8 cellular contexts compared by ENCODE assay signal in genomic region chr12:110501378-110501721, GRCh38. TPM values are rescaled to one million over a fixed set of nuclear protein-coding genes. Genes with fewer than 3 reads are reported as not detected.
A peak's percentile ranks its signal among the peaks of the same experiment; 100 is the strongest.
DNase-seq lines count a peak whose midpoint lies in the region; ATAC-seq and TF ChIP-seq lines count a peak whose summit lies in the region.

No MANE protein-coding gene starts in this region.

- peaks cover 51% of the 10 kb centered on the region for H3K79me2 ChIP-seq in PC-3 (ENCODE audit: low read length)
- H3K79me2 ChIP-seq in mammary epithelial cell (ENCODE audit: insufficient read depth, low read length): peaks cover 52% of the 10 kb centered on the region

- H2AFZ ChIP-seq in PC-3 (ENCODE audit: low read length) (peak overlapping the region; percentile 90), mammary epithelial cell (ENCODE audit: low read depth, low read length) (peak overlapping the region; percentile 89)

- no peaks in the 10 kb centered on the region for H3K9me2 ChIP-seq in PC-3 (replicated peaks; ENCODE audit: low read length)

- peak overlapping the region; percentile 94 for H3K9ac ChIP-seq in PC-3 (ENCODE audit: low read length)
- H3K9ac ChIP-seq in mammary epithelial cell (ENCODE audit: insufficient read depth, low read length): peak overlapping the region; percentile 96

- in situ Hi-C loops in mammary epithelial cell (cut with MboI; ENCODE audit: low sequenced_read_pairs in 2 of 2): no loop called here

- peak overlapping the region; percentile 85 for H3K4me2 ChIP-seq in PC-3 (ENCODE audit: low read length)
- peak overlapping the region; percentile 80 for H3K4me2 ChIP-seq in mammary epithelial cell (ENCODE audit: insufficient read depth, low read depth, low read length)

- DNase-seq in CD1c-positive myeloid dendritic cell (ENCODE audit: extremely low spot score) (peak; percentile 64), HS-27A (ENCODE audit: low read depth) (peak; percentile 49), PC-3 (peak; percentile 60), mammary epithelial cell (peak; percentile 81), left kidney (ENCODE audit: low read depth, low spot score) (peak; percentile 70), substantia nigra (lab: John Stamatoyannopoulos, UW) (peak in 4 of 49 donors; percentile 46 to 66 (median 60)), 8988T (no peak)

- H3K27ac ChIP-seq in PC-3 (ENCODE audit: low read length) (peak overlapping the region; percentile 62), mammary epithelial cell (ENCODE audit: insufficient read depth, low read depth, low read length) (peak overlapping the region; percentile 96), substantia nigra (ENCODE audit: low read depth, low read length, poor library complexity, severe bottlenecking) (peak overlapping the region; percentile 83)

- TSS peak; percentile 62 for BruUV-seq in PC-3 (replicated peaks; lab: Mats Ljungman, UMichigan)
- TSS peak; percentile 55 for BruUV-seq in mammary epithelial cell (replicated peaks; lab: Mats Ljungman, UMichigan)

- CTCF ChIA-PET in PC-3 (lab: Charles Lee): no interaction called here
- CTCF ChIA-PET in mammary epithelial cell (lab: Charles Lee; ENCODE audit: low non-redundant PET): no interaction called here

- dilution Hi-C loops in mammary epithelial cell (cut with HindIII; ENCODE audit: low sequenced_read_pairs): loop anchor here (5.0 kb wide), 1 partner anchor 34 kb away; the partner anchor contains the start of genes FAM216A and GPN3

- POLR2A ChIA-PET in PC-3 (lab: Charles Lee; ENCODE audit: unreplicated experiment): no interaction called here

- H3K9me3 ChIP-seq in PC-3 (ENCODE audit: low read length): no peaks in the 10 kb centered on the region
- no peaks in the 10 kb centered on the region for H3K9me3 ChIP-seq in mammary epithelial cell (replicated peaks; ENCODE audit: insufficient read depth, low read length)

- intact Hi-C loops in PC-3 (cut with micrococcal nuclease) (no loop called here), mammary epithelial cell (cut with micrococcal nuclease) (loop anchor here (5.0 kb wide), 2 partner anchors 46 to 49 kb away; partner anchors contain the start of gene ARPC3)

- H3K4me3 ChIP-seq in PC-3 (ENCODE audit: low read length) (peak overlapping the region; percentile 96), mammary epithelial cell (replicated peaks in 1 of 3; ENCODE audit: insufficient read depth in 1 of 3, low read depth in 2 of 3, low read length in 3 of 3) (peak overlapping the region; percentile 84 to 94 (median 92))

- H3K36me3 ChIP-seq in PC-3 (ENCODE audit: low read depth, low read length): peaks cover 12% of the 10 kb centered on the region
- no peaks in the 10 kb centered on the region for H3K36me3 ChIP-seq in mammary epithelial cell (ENCODE audit: insufficient read depth, low read length)

- 0% methylated on average over 13 of the region's 16 CpGs for WGBS in mammary epithelial cell (ENCODE audit: low coverage, missing lambda C conversion rate)

- H3F3A ChIP-seq in PC-3 (ENCODE audit: low read length, unreplicated experiment): no peaks in the 10 kb centered on the region

- H4K20me1 ChIP-seq in PC-3 (ENCODE audit: low read length) (0 out of 2 replicates have a peak, but pooled peaks cover 3% of the 10 kb centered on the region), mammary epithelial cell (ENCODE audit: insufficient read depth, low read length) (no peaks in the 10 kb centered on the region)

- H3K4me1 ChIP-seq in PC-3 (ENCODE audit: insufficient read depth, low read length) (peaks cover 22% of the 10 kb centered on the region), mammary epithelial cell (ENCODE audit: insufficient read depth, low read length) (peaks cover 17% of the 10 kb centered on the region)

- ATAC-seq in GM18867 (IDR thresholded peaks at IDR 0.05; ENCODE audit: unreplicated experiment): peak; percentile 18
- ATAC-seq in PC-3: peak; percentile 57

- no peaks in the 10 kb centered on the region for H3K27me3 ChIP-seq in PC-3 (ENCODE audit: low read length)
- H3K27me3 ChIP-seq in mammary epithelial cell (ENCODE audit: insufficient read depth, low read length): no peaks in the 10 kb centered on the region

- TF ChIP-seq CTCF in PC-3 (conservative IDR thresholded peaks at IDR 0.05; ENCODE audit: low read depth, low read length) (no peak), mammary epithelial cell (conservative IDR thresholded peaks at IDR 0.05 in 1 of 2, IDR thresholded peaks at IDR 0.05 in 1 of 2; ENCODE audit: extremely low read depth in 1 of 2, insufficient read depth in 1 of 2, low read depth in 1 of 2, low read length in 2 of 2) (peak in 1 of 2 donors; percentile 3)

RNA-seq across cellular contexts. Expression of gene VPS29, which starts 0.6 kb away (rescaled TPM):
- total RNA-seq in PC-3 (2014; rRNA removed): 96.5 and 114 TPM in 2 replicates
- 100 to 1,000 TPM in 1 of 2 donors, 10 to 100 TPM in 1; 56.3 to 130 TPM for total RNA-seq in mammary epithelial cell
- 152 TPM for polyA plus RNA-seq in mammary epithelial cell
- polyA minus RNA-seq in mammary epithelial cell: 39.9 TPM

RNA-seq across cellular contexts. Expression of gene RAD9B, which starts 0.8 kb away (rescaled TPM):
- total RNA-seq in PC-3 (2014; rRNA removed) (0.40 and 0.52 TPM in 2 replicates), mammary epithelial cell (1 to 10 TPM; 1.1 to 2.5 TPM)
- polyA plus RNA-seq in mammary epithelial cell: 0.27 TPM
- polyA minus RNA-seq in mammary epithelial cell: 0.57 TPM

RNA-seq across cellular contexts. Expression of gene FAM216A, which starts 32.7 kb away (rescaled TPM):
- total RNA-seq in PC-3 (2014; rRNA removed) (19.5 and 27.8 TPM in 2 replicates), mammary epithelial cell (10 to 100 TPM in 1 of 2 donors, 1 to 10 TPM in 1; 5.2 to 13.5 TPM)
- polyA plus RNA-seq in mammary epithelial cell: 17.8 TPM
- polyA minus RNA-seq in mammary epithelial cell: 7.4 TPM

RNA-seq across cellular contexts. Expression of gene GPN3, which starts 33.3 kb away (rescaled TPM):
- 31.4 and 32.5 TPM in 2 replicates for total RNA-seq in PC-3 (2014; rRNA removed)
- 10 to 100 TPM; 12.3 to 19.5 TPM for total RNA-seq in mammary epithelial cell
- polyA plus RNA-seq in mammary epithelial cell: 24.4 TPM
- not detected for polyA minus RNA-seq in mammary epithelial cell

RNA-seq across cellular contexts. Expression of gene ARPC3, which starts 51.2 kb away (rescaled TPM):
- total RNA-seq in PC-3 (2014; rRNA removed) (202 and 292 TPM in 2 replicates), mammary epithelial cell (100 to 1,000 TPM; 290 to 318 TPM)
- 73.2 TPM for polyA plus RNA-seq in mammary epithelial cell
- 88.2 TPM for polyA minus RNA-seq in mammary epithelial cell
